ENCODE assay signal across 20 cellular contexts in the genomic region with DNA sequence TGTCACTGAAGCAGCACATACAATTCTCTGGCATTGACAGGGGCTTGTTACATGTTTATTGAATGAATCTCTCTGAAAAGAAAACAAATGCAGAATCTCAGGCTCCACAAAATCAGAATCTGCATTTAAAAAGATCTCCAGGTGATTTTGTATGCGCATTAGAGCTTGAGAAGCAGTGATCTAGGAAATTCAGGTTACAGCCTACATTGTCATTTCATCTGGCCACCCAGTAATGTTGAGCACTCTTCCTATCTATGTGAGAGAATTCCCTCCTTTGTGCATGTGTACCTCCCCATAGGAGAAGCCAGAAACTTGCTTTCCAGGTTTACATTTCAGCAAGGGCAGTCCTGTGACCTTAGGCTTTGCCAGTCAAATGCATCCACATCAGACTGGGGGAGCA.
"Had no signal": no experiment of that assay in that cellular context is flagged by ENCODE, and none has a peak within 500 bp of the region (broad histone marks: within the 10 kb centered on the region; RNA-seq: fewer than 3 reads in every experiment).

No MANE protein-coding gene starts in this region.

- DNase-seq: cortex of kidney; dorsolateral prefrontal cortex; effector CD8-positive, alpha-beta T cell; gastrocnemius medialis; islet precursor cell; natural killer cell; nucleus accumbens; ovary; sigmoid colon; stimulated activated CD4-positive, alpha-beta T cell treated with anti-CD3 and anti-CD28 coated beads, Interleukin-2, amount 100 ng/mL, for 24 hours; stimulated activated naive CD4-positive, alpha-beta T cell treated with Interleukin-2 at 50 U/mL for 16 hours; thyroid gland had no signal

- H3K27ac ChIP-seq: dorsolateral prefrontal cortex, epithelial cell of prostate, esophagus muscularis mucosa, gastrocnemius medialis, neural progenitor cell, ovary, right atrium auricular region, sigmoid colon, skin epidermis, suprapubic skin, thyroid gland had no signal

- H3K9me3 ChIP-seq: esophagus muscularis mucosa, gastrocnemius medialis, ovary, right atrium auricular region, sigmoid colon, suprapubic skin, thyroid gland had no signal

- ATAC-seq: gastrocnemius medialis, left lobe of liver, natural killer cell had no signal

- H3K4me1 ChIP-seq: esophagus muscularis mucosa, right atrium auricular region, sigmoid colon, suprapubic skin, thyroid gland had no signal

- H3K4me2 ChIP-seq: neural progenitor cell had no signal

- H3K4me3 ChIP-seq: dorsolateral prefrontal cortex, esophagus muscularis mucosa, gastrocnemius medialis, neural progenitor cell, ovary, right atrium auricular region, sigmoid colon, skin epidermis, suprapubic skin, thyroid gland had no signal

- H3K9ac ChIP-seq: neural progenitor cell had no signal

- FAIRE-seq: urothelium cell line had no signal

- H3K27me3 ChIP-seq: dorsolateral prefrontal cortex, esophagus muscularis mucosa, gastrocnemius medialis, neural progenitor cell, ovary, right atrium auricular region, sigmoid colon, suprapubic skin, thyroid gland had no signal

- H2AFZ ChIP-seq: neural progenitor cell had no signal

- H3K36me3 ChIP-seq: esophagus muscularis mucosa, gastrocnemius medialis, neural progenitor cell, ovary, right atrium auricular region, sigmoid colon, suprapubic skin, thyroid gland had no signal
